In the genomic region with DNA sequence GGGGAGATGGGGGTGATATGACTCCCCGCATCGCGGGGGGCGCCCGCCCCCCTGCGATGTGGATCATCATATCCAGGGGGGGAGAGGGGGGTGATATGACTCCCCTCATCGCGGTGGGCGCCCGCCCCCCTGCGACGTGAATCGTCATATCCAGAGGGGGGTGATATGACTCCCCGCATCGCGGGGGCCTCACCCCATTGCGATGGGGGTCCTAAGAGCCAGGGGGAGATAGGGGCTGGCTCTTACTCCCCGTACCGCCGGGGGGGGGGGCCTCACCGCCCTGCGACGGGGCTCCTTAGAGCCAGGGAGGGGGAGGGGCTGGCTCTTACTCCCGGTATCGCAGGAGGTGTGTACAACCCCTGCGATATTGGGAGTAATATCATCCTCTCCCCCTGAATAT, we compare ENCODE assay signal across 18 cellular contexts. TPM values are rescaled to one million over a fixed set of nuclear protein-coding genes. Genes with fewer than 3 reads are reported as not detected.
"Had no signal": no experiment of that assay in that cellular context is flagged by ENCODE, and none has a peak within 500 bp of the region (broad histone marks: within the 10 kb centered on the region; RNA-seq: fewer than 3 reads in every experiment).

No MANE protein-coding gene starts in this region.

RNA-seq across cellular contexts. Expression of a gene that starts 54.5 kb away (rescaled TPM):
- total RNA-seq: colonic mucosa, dermis microvascular lymphatic vessel endothelial cell, esophagus mucosa, esophagus squamous epithelium, gastrocnemius medialis, glomerular endothelial cell, heart right ventricle, kidney epithelial cell, left cardiac atrium, left lung, left ventricle myocardium superior, lower leg skin, lower lobe of right lung, lung microvascular endothelial cell, mesenteric fat pad, mesothelial cell of epicardium, mucosa of descending colon, myocyte had no signal
